ENCODE assay signal across 24 cellular contexts in genomic region chr10:86075512-86075911, GRCh38.
DNase-seq lines count a peak whose midpoint lies in the region; ATAC-seq, FAIRE-seq and TF ChIP-seq lines count a peak whose summit lies in the region.
"Had no signal": no experiment of that assay in that cellular context is flagged by ENCODE, and none has a peak within 500 bp of the region (broad histone marks: within the 10 kb centered on the region; RNA-seq: fewer than 3 reads in every experiment).

No MANE protein-coding gene starts in this region.

- no peak overlapping the region for H3K4me2 ChIP-seq in K562 (ENCODE audit: insufficient read depth, low read length)
- no peak overlapping the region for H3K4me2 ChIP-seq in osteoblast (ENCODE audit: insufficient read depth, low read length)
- H3K4me2 ChIP-seq: A549; BLaER1 treated with 17β-estradiol and CSF1 and Interleukin-3, amounts not matched to agents 10 nM and 100 nM had no signal

- H3K4me3 ChIP-seq in K562 (no peak overlapping the region), osteoblast (ENCODE audit: insufficient read depth, low read length) (no peak overlapping the region)
- H3K4me3 ChIP-seq: A549; BLaER1 treated with 17β-estradiol and CSF1 and Interleukin-3, amounts not matched to agents 10 nM and 100 nM; GM23248 had no signal

- BruUV-seq in K562 (replicated peaks; lab: Mats Ljungman, UMichigan) = no TSS peak

- no peak for TF ChIP-seq EP300 in K562 (IDR thresholded peaks at IDR 0.05; ENCODE audit: low read length)

- 31% methylated on average over 3 of the region's 3 CpGs for WGBS in K562 (ENCODE audit: insufficient coverage, low coverage, missing lambda C conversion rate)

- H3K9me3 Mint-ChIP-seq in type B pancreatic cell = no peaks in the 10 kb centered on the region
- no peaks in the 10 kb centered on the region for H3K9me3 Mint-ChIP-seq in activated CD4-positive, alpha-beta T cell treated with anti-CD3 and anti-CD28 coated beads, Interleukin-2, amount 10 ng/mL, durations not matched to agents 24 days and 14 days
- H3K9me3 Mint-ChIP-seq: CD4-positive, alpha-beta T cell; CD8-positive, alpha-beta memory T cell had no signal

- peaks cover 10% of the 10 kb centered on the region; the same call in 1 of the 2 replicates for H4K20me1 ChIP-seq in K562 (replicated peaks; ENCODE audit: control insufficient read depth, insufficient read depth, low read length)
- H4K20me1 ChIP-seq in osteoblast (ENCODE audit: insufficient read depth, low read length) = no peaks in the 10 kb centered on the region
- H4K20me1 ChIP-seq: BLaER1 treated with 17β-estradiol and CSF1 and Interleukin-3, amounts not matched to agents 10 nM and 100 nM had no signal

- CTCF ChIA-PET in K562 (lab: Yijun Ruan, JAX; ENCODE audit: low intra/inter-chr PET ratio) = no interaction called here

- TF ChIP-seq CTCF in K562 (IDR thresholded peaks at IDR 0.05 in 2 of 3, conservative IDR thresholded peaks at IDR 0.05 in 1 of 3; ENCODE audit: insufficient read depth in 2 of 3, low read depth in 1 of 3, low read length in 3 of 3) = no peak
- no peak for TF ChIP-seq CTCF in osteoblast (IDR thresholded peaks at IDR 0.05; ENCODE audit: extremely low read depth, low read depth, low read length)
- TF ChIP-seq CTCF in type B pancreatic cell (conservative IDR thresholded peaks at IDR 0.05) = no peak

- H3K9ac ChIP-seq in K562 (ENCODE audit: insufficient read depth in 1 of 2, low read depth in 2 of 2, low read length in 2 of 2) = no peak overlapping the region
- H3K9ac ChIP-seq: BLaER1 treated with 17β-estradiol and CSF1 and Interleukin-3, amounts not matched to agents 10 nM and 100 nM; GM23248 had no signal

- DNase-seq in cardiac septum (ENCODE audit: low spot score) (peak; percentile 14), Right ventricle myocardium inferior (ENCODE audit: missing footprints) (no peak), K562 (ENCODE audit: extremely low read depth in 1 of 4, low spot score in 3 of 4) (no peak), osteoblast (ENCODE audit: insufficient read length, low spot score, missing footprints) (peak; percentile 69), type B pancreatic cell (ENCODE audit: extremely low spot score, unreplicated experiment) (no peak)
- no peak for DNase-seq in activated CD4-positive, alpha-beta T cell treated with anti-CD3 and anti-CD28 coated beads, Interleukin-2, amount 10 ng/mL, durations not matched to agents 24 days and 14 days
- DNase-seq: 8988T; ACHN; AML-193; BE2C; CD4-positive, alpha-beta T cell; CD8-positive, alpha-beta memory T cell; DMS53; DMS79 treated with DMSO at 0.1 percent for 48 hours; GF-D8; GM23248; H7; HCEC 1CT had no signal

- H3K27ac ChIP-seq in K562 (ENCODE audit: extremely low read depth, low read depth, low read length) (no peak overlapping the region), osteoblast (ENCODE audit: low read depth, low read length) (no peak overlapping the region)
- H3K27ac ChIP-seq: A549; BLaER1 treated with 17β-estradiol and CSF1 and Interleukin-3, amounts not matched to agents 10 nM and 100 nM; GM23248 had no signal

- POLR2A ChIA-PET in K562 (lab: Yijun Ruan, JAX) = no interaction called here

- H2AFZ ChIP-seq in K562 (ENCODE audit: low read depth, low read length) (no peak overlapping the region), osteoblast (ENCODE audit: low read length) (no peak overlapping the region)
- H2AFZ ChIP-seq: GM23248 had no signal

- FAIRE-seq in K562 (lab: Jason Lieb, UNC) = no peak
- FAIRE-seq: A549, GM12892, H1 had no signal

- no peak for TF ChIP-seq POLR2A in K562 (conservative IDR thresholded peaks at IDR 0.05)

- no peak for TF ChIP-seq RAD21 in K562 (CRISPR knock-in tag; conservative IDR thresholded peaks at IDR 0.05 in 1 of 2, IDR thresholded peaks at IDR 0.05 in 1 of 2)

- H3K27me3 ChIP-seq in K562 (ENCODE audit: control insufficient read depth in 2 of 2, insufficient read depth in 2 of 2, low read length in 2 of 2) (peaks cover 0 to 13% of the 10 kb centered on the region in 2 experiments; a peak in 3 of 5 replicates), osteoblast (ENCODE audit: insufficient read depth, low read length) (no peaks in the 10 kb centered on the region)
- H3K27me3 ChIP-seq: BE2C; BLaER1 treated with 17β-estradiol and CSF1 and Interleukin-3, amounts not matched to agents 10 nM and 100 nM had no signal

- ATAC-seq in Right ventricle myocardium inferior (no peak), K562 (no peak), GM19395 (IDR thresholded peaks at IDR 0.05; ENCODE audit: unreplicated experiment) (no peak)
- ATAC-seq: A549 had no signal

- in situ Hi-C loops in K562 (cut with MboI) = no loop called here

- H3K36me3 ChIP-seq in K562 (ENCODE audit: control insufficient read depth, insufficient read depth, low read length) = no peaks in the 10 kb centered on the region
- no peaks in the 10 kb centered on the region for H3K36me3 ChIP-seq in osteoblast (ENCODE audit: insufficient read depth, low read length)
- H3K36me3 ChIP-seq: BE2C; BLaER1 treated with 17β-estradiol and CSF1 and Interleukin-3, amounts not matched to agents 10 nM and 100 nM had no signal

- H3K36me3 Mint-ChIP-seq in type B pancreatic cell = no peaks in the 10 kb centered on the region
- H3K36me3 Mint-ChIP-seq in activated CD4-positive, alpha-beta T cell treated with anti-CD3 and anti-CD28 coated beads, Interleukin-2, amount 10 ng/mL, durations not matched to agents 24 days and 14 days (ENCODE audit: low read depth) = no peaks in the 10 kb centered on the region
- H3K36me3 Mint-ChIP-seq: CD14-positive monocyte; CD8-positive, alpha-beta memory T cell had no signal

- intact Hi-C loops in cardiac septum (cut with DNase I) (no loop called here), Right ventricle myocardium inferior (cut with DNase I) (no loop called here), K562 (cut with micrococcal nuclease) (no loop called here)
- intact Hi-C loops in activated CD4-positive, alpha-beta T cell treated with anti-CD3 and anti-CD28 coated beads, Interleukin-2, amount 10 ng/mL, durations not matched to agents 24 days and 14 days (cut with micrococcal nuclease) = no loop called here

- H3K27me3 Mint-ChIP-seq in type B pancreatic cell = peaks cover 16% of the 10 kb centered on the region
- peaks cover 6% of the 10 kb centered on the region for H3K27me3 Mint-ChIP-seq in activated CD4-positive, alpha-beta T cell treated with anti-CD3 and anti-CD28 coated beads, Interleukin-2, amount 10 ng/mL, durations not matched to agents 24 days and 14 days

- peaks cover 14 to 16% of the 10 kb centered on the region in 2 experiments for H3K4me1 ChIP-seq in K562 (replicated peaks in 1 of 2; ENCODE audit: control insufficient read depth in 2 of 2, insufficient read depth in 2 of 2, low read length in 2 of 2)
- H3K4me1 ChIP-seq in osteoblast (ENCODE audit: insufficient read depth, low read length) = no peaks in the 10 kb centered on the region
- H3K4me1 ChIP-seq: A549; BLaER1 treated with 17β-estradiol and CSF1 and Interleukin-3, amounts not matched to agents 10 nM and 100 nM had no signal

- no peak overlapping the region for H3K4me3 Mint-ChIP-seq in type B pancreatic cell
- H3K4me3 Mint-ChIP-seq in activated CD4-positive, alpha-beta T cell treated with anti-CD3 and anti-CD28 coated beads, Interleukin-2, amount 10 ng/mL, durations not matched to agents 24 days and 14 days = no peak overlapping the region
- H3K4me3 Mint-ChIP-seq: CD14-positive monocyte; CD4-positive, alpha-beta T cell; CD8-positive, alpha-beta memory T cell had no signal

- no peaks in the 10 kb centered on the region for H3K9me3 ChIP-seq in K562 (replicated peaks; ENCODE audit: control insufficient read depth, insufficient read depth, low read depth, low read length)
- no peaks in the 10 kb centered on the region for H3K9me3 ChIP-seq in osteoblast (ENCODE audit: low read depth, low read length)
- H3K9me3 ChIP-seq: A549; BE2C; BLaER1 treated with 17β-estradiol and CSF1 and Interleukin-3, amounts not matched to agents 10 nM and 100 nM had no signal

- no peak overlapping the region for H3K27ac Mint-ChIP-seq in type B pancreatic cell
- no peak overlapping the region for H3K27ac Mint-ChIP-seq in activated CD4-positive, alpha-beta T cell treated with anti-CD3 and anti-CD28 coated beads, Interleukin-2, amount 10 ng/mL, durations not matched to agents 24 days and 14 days
- H3K27ac Mint-ChIP-seq: CD14-positive monocyte; CD4-positive, alpha-beta T cell; CD8-positive, alpha-beta memory T cell had no signal

- peaks cover 14% of the 10 kb centered on the region for H3K4me1 Mint-ChIP-seq in type B pancreatic cell (ENCODE audit: unreplicated experiment)
- H3K4me1 Mint-ChIP-seq in activated CD4-positive, alpha-beta T cell treated with anti-CD3 and anti-CD28 coated beads, Interleukin-2, amount 10 ng/mL, durations not matched to agents 24 days and 14 days = no peaks in the 10 kb centered on the region
- H3K4me1 Mint-ChIP-seq: CD14-positive monocyte; CD8-positive, alpha-beta memory T cell had no signal

- no peaks in the 10 kb centered on the region for H3K79me2 ChIP-seq in K562 (ENCODE audit: control insufficient read depth, insufficient read depth, low read length)
- no peaks in the 10 kb centered on the region for H3K79me2 ChIP-seq in osteoblast (ENCODE audit: insufficient read depth, low read length)

- H3K9me1 ChIP-seq in K562 (ENCODE audit: control insufficient read depth, insufficient read depth, low read length) = peaks cover 5% of the 10 kb centered on the region

TF ChIP-seq in K562, 482 proteins besides CTCF, POLR2A, EP300 and RAD21:
- TF ChIP-seq SP2 (IDR thresholded peaks at IDR 0.05; ENCODE audit: extremely low read depth, low read depth, low read length, poor library complexity, severe bottlenecking) = no peak
- peak; percentile 30; the same call in 1 of the 2 replicates for TF ChIP-seq ZNF134 (CRISPR knock-in tag; conservative IDR thresholded peaks at IDR 0.05)
- no peak for TF ChIP-seq ZFP91 (CRISPR knock-in tag; IDR thresholded peaks at IDR 0.05)

Comparison
In these comparisons a context has a peak if more than half of its experiments do, and no peak if none do; other contexts are left out.
1. DNase-seq: peak in cardiac septum (single experiment) and osteoblast (single experiment); none in Right ventricle myocardium inferior (single experiment), K562 (0 of 4), type B pancreatic cell (single experiment) and activated CD4-positive, alpha-beta T cell treated with anti-CD3 and anti-CD28 coated beads, Interleukin-2, amount 10 ng/mL, durations not matched to agents 24 days and 14 days (single experiment).